In the genomic region with DNA sequence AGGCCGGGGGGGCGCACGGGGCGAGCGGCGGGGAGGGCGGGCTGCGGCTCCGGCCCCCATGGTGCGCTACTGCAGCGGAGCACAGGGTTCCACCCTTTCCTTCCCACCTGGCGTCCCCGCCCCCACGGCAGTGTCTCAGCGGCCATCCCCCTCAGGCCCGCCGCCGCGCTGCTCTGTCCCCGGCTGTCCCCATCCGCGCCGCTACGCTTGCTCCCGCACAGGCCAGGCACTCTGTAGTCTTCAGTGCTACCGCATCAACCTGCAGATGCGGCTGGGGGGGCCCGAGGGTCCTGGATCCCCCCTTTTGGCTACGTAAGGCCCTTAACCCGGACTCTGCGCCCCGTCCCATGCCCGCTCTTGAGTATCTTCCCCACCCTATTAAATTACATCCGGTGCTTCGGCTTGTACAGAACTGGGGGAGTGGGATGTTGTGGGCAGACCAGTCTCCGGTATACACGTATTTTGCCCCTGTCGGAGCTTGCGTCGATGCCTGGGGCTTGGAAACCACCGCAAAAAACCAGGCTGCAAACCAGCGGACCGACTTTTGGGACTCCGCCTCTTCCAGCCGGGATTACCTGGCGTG, we compare ENCODE assay signal across 8 cellular contexts. TPM values are rescaled to one million over a fixed set of nuclear protein-coding genes. Genes with fewer than 3 reads are reported as not detected.
DNase-seq lines count a peak whose midpoint lies in the region; ATAC-seq and TF ChIP-seq lines count a peak whose summit lies in the region.

No MANE protein-coding gene starts in this region.

- no peaks in the 10 kb centered on the region for H3K9me2 ChIP-seq in PC-9 (ENCODE audit: insufficient read depth)

- CTCF ChIA-PET in AG04450 (lab: Charles Lee) (interaction anchor here (0.7 to 2.7 kb wide), 5 partner anchors 51 to 130 kb away, joined by 4 to 9 read pairs (median 4); no protein-coding TSS in a partner anchor), PC-9 (lab: Charles Lee) (no interaction called here)

- POLR2A ChIA-PET in AG04450 (lab: Yijun Ruan, JAX) = interaction anchor here (0.6 to 2.2 kb wide), 9 partner anchors 10 to 120 kb away, joined by 3 to 13 read pairs (median 3); partner anchors contain the start of genes AUP1, C2orf81, HTRA2 and MRPL53
- POLR2A ChIA-PET in PC-9 (lab: Charles Lee; ENCODE audit: unreplicated experiment) = interaction anchor here (0.6 to 1.2 kb wide), 5 partner anchors 11 to 721 kb away, joined by 4 to 9 read pairs (median 5); partner anchors contain the start of genes MRPL53 and TPRKB

- peaks cover 30% of the 10 kb centered on the region for H3F3A ChIP-seq in PC-9 (ENCODE audit: insufficient read depth, low read depth)

- peak overlapping the region; percentile 39; the same call in 1 of the 2 replicates for H2AFZ ChIP-seq in PC-9

- H3K27me3 ChIP-seq in AG04450 (ENCODE audit: control insufficient read depth, insufficient read depth, low read length) = no peaks in the 10 kb centered on the region
- H3K27me3 ChIP-seq in PC-9 (ENCODE audit: insufficient read depth, low read depth) = no peaks in the 10 kb centered on the region

- peak; percentile 21 for ATAC-seq in GM19025 (IDR thresholded peaks at IDR 0.05; ENCODE audit: low read depth, unreplicated experiment)
- peak; percentile 35 for ATAC-seq in HG03280 (IDR thresholded peaks at IDR 0.05; ENCODE audit: unreplicated experiment)

- H3K9me3 ChIP-seq in AG04450 (ENCODE audit: control insufficient read depth, insufficient read depth, low read length) (no peaks in the 10 kb centered on the region; the same call in 1 of the 2 replicates), PC-9 (ENCODE audit: insufficient read depth, low read depth) (no peaks in the 10 kb centered on the region)

- intact Hi-C loops in PC-9 (cut with micrococcal nuclease; ENCODE audit: unreplicated experiment) = loop anchor here (1.0 to 10.0 kb wide), 2 partner anchors 17 to 193 kb away; no protein-coding TSS in a partner anchor
- intact Hi-C loops in posterior cingulate gyrus (cut with DNase I) = loop anchor here (5.0 kb wide), 1 partner anchor 35 kb away; the partner anchor contains the start of genes C2orf81 and WDR54

- H3K4me3 ChIP-seq in AG04450 (ENCODE audit: low read depth, low read length) (peak overlapping the region; percentile 62), PC-9 (peak overlapping the region; percentile 47)

- DNase-seq in AG04450 (ENCODE audit: low read depth, low spot score) (no peak), PC-9 (no peak), germinal center (ENCODE audit: low spot score) (peak; percentile 84), posterior cingulate gyrus (peak; percentile 43 to 94 (median 65)), ureter (ENCODE audit: low spot score) (peak; percentile 77)
- DNase-seq in activated T-helper 9 cell treated with anti-CD3 and anti-CD28 coated beads, Interleukin-2, amount 50 U/mL, for 16 hours (ENCODE audit: low read depth) = peak; percentile 76

- peak overlapping the region; percentile 92 for H3K27ac ChIP-seq in AG04450 (ENCODE audit: low read depth, low read length)
- peak overlapping the region; percentile 20; the same call in 1 of the 2 replicates for H3K27ac ChIP-seq in PC-9

- BruUV-seq in PC-9 (replicated peaks; lab: Mats Ljungman, UMichigan) = no TSS peak

- peaks cover 9% of the 10 kb centered on the region for H3K36me3 ChIP-seq in PC-9 (ENCODE audit: low read depth)

- no peaks in the 10 kb centered on the region for H4K20me1 ChIP-seq in PC-9 (ENCODE audit: insufficient read depth)

- peak overlapping the region; percentile 79 for H3K4me2 ChIP-seq in PC-9

- TF ChIP-seq CTCF in AG04450 (IDR thresholded peaks at IDR 0.05; ENCODE audit: low read depth, low read length) (no peak), PC-9 (conservative IDR thresholded peaks at IDR 0.05) (no peak)

- H3K4me1 ChIP-seq in PC-9 (replicated peaks; ENCODE audit: insufficient read depth) = peaks cover 22% of the 10 kb centered on the region

- peaks cover 22% of the 10 kb centered on the region for H3K79me2 ChIP-seq in PC-9 (ENCODE audit: low read depth)

RNA-seq across cellular contexts. Expression of gene WBP1, which starts 0.6 kb away (rescaled TPM):
- polyA plus RNA-seq in AG04450 (2011; rRNA removed) = 56.0 and 68.5 TPM in 2 replicates
- 24.0 and 41.9 TPM in 2 replicates for polyA minus RNA-seq in AG04450 (2011; rRNA and poly(A)+ RNA removed)
- 68.0 and 74.7 TPM in 2 replicates for total RNA-seq in PC-9 (2021)
- total RNA-seq in ureter = 100 TPM

RNA-seq across cellular contexts. Expression of gene INO80B, which starts 2.8 kb away (rescaled TPM):
- 4.7 and 4.8 TPM in 2 replicates for polyA plus RNA-seq in AG04450 (2011; rRNA removed)
- 2.6 and 4.5 TPM in 2 replicates for polyA minus RNA-seq in AG04450 (2011; rRNA and poly(A)+ RNA removed)
- total RNA-seq in PC-9 (2021) (32.5 and 34.2 TPM in 2 replicates), ureter (55.9 TPM)

RNA-seq across cellular contexts. Expression of gene MOGS, which starts 7.5 kb away (rescaled TPM):
- polyA plus RNA-seq in AG04450 (2011; rRNA removed) = 32.8 and 38.0 TPM in 2 replicates
- 41.8 and 50.6 TPM in 2 replicates for polyA minus RNA-seq in AG04450 (2011; rRNA and poly(A)+ RNA removed)
- 70.5 and 88.8 TPM in 2 replicates for total RNA-seq in PC-9 (2021)
- 51.6 TPM for total RNA-seq in ureter

RNA-seq across cellular contexts. Expression of gene MRPL53, which starts 14.8 kb away (rescaled TPM):
- polyA plus RNA-seq in AG04450 (2011; rRNA removed) = 25.9 and 32.8 TPM in 2 replicates
- polyA minus RNA-seq in AG04450 (2011; rRNA and poly(A)+ RNA removed) = 15.9 and 20.3 TPM in 2 replicates
- total RNA-seq in PC-9 (2021) (42.9 and 51.1 TPM in 2 replicates), ureter (71.8 TPM)

RNA-seq across cellular contexts. Expression of gene RTKN, which starts 15.9 kb away (rescaled TPM):
- 12.6 and 12.7 TPM in 2 replicates for polyA plus RNA-seq in AG04450 (2011; rRNA removed)
- polyA minus RNA-seq in AG04450 (2011; rRNA and poly(A)+ RNA removed) = 13.4 and 20.7 TPM in 2 replicates
- total RNA-seq in PC-9 (2021) (58.9 and 63.4 TPM in 2 replicates), ureter (36.4 TPM)

Comparison
In these comparisons a context has a peak if more than half of its experiments do, and no peak if none do; other contexts are left out.
1. DNase-seq: peak in activated T-helper 9 cell treated with anti-CD3 and anti-CD28 coated beads, Interleukin-2, amount 50 U/mL, for 16 hours (single experiment), germinal center (single experiment), posterior cingulate gyrus (10 of 10) and ureter (single experiment); none in AG04450 (single experiment) and PC-9 (0 of 2).